In genomic region chr1:203686091-203686632, GRCh38 we compare ENCODE assay signal across 11 cellular contexts. TPM values are rescaled to one million over a fixed set of nuclear protein-coding genes. Genes with fewer than 3 reads are reported as not detected.
A peak's percentile ranks its signal among the peaks of the same experiment; 100 is the strongest.
DNase-seq lines count a peak whose midpoint lies in the region; ATAC-seq and TF ChIP-seq lines count a peak whose summit lies in the region.
"Had no signal": no experiment of that assay in that cellular context is flagged by ENCODE, and none has a peak within 500 bp of the region (broad histone marks: within the 10 kb centered on the region; RNA-seq: fewer than 3 reads in every experiment).

No MANE protein-coding gene starts in this region.

- peak; percentile 85 for ATAC-seq in SK-N-SH treated with all-trans-retinoic acid at 6 μM for 48 hours
- peak; percentile 65 to 72 for ATAC-seq in right cardiac atrium
- ATAC-seq: foreskin keratinocyte; stimulated activated naive B cell treated with anti-CD40 and anti-IgM and Interleukin-4, amounts not matched to agents 10 μg/mL and 1 μg/mL and 100 μg/mL, for 72 hours had no signal

- peaks cover 17 to 22% of the 10 kb centered on the region in 2 donors for H3K36me3 ChIP-seq in stomach smooth muscle (ENCODE audit: control insufficient read depth in 2 of 2, insufficient read depth in 2 of 2, low read length in 2 of 2)
- H3K36me3 ChIP-seq in Peyer's patch: peaks cover 0 to 9% (median 0%) of the 10 kb centered on the region in 3 donors

- H3K27me3 ChIP-seq in right cardiac atrium (ENCODE audit: control insufficient read depth, insufficient read depth): no peaks in the 10 kb centered on the region
- H3K27me3 ChIP-seq in stomach smooth muscle (ENCODE audit: control insufficient read depth in 1 of 2, insufficient read depth in 2 of 2, low read length in 2 of 2): no peaks in the 10 kb centered on the region
- H3K27me3 ChIP-seq in Peyer's patch: no peaks in the 10 kb centered on the region
- H3K27me3 ChIP-seq: foreskin keratinocyte had no signal

- TF ChIP-seq CTCF in Peyer's patch (IDR thresholded peaks at IDR 0.05): no peak

- intact Hi-C loops in right cardiac atrium (cut with DNase I): no loop called here

- peak overlapping the region; percentile 7 to 48 for H3K9ac ChIP-seq in stomach smooth muscle (ENCODE audit: low read length in 2 of 2)

- H3K4me1 ChIP-seq in right cardiac atrium (ENCODE audit: control insufficient read depth, insufficient read depth, low read length) (peaks cover 10% of the 10 kb centered on the region), stomach smooth muscle (ENCODE audit: control insufficient read depth, insufficient read depth, low read length) (peaks cover 65% of the 10 kb centered on the region), Peyer's patch (peaks cover 0 to 12% (median 2%) of the 10 kb centered on the region in 4 donors)
- H3K4me1 ChIP-seq: foreskin keratinocyte had no signal

- peak overlapping the region; percentile 83 for H3K27ac ChIP-seq in right cardiac atrium (ENCODE audit: low read length)
- peak overlapping the region; percentile 82 for H3K27ac ChIP-seq in stomach smooth muscle (ENCODE audit: low read length)
- peak overlapping the region in 2 of 4 donors; percentile 33 to 62 for H3K27ac ChIP-seq in Peyer's patch
- H3K27ac ChIP-seq: foreskin keratinocyte had no signal

- peak; percentile 100 for DNase-seq in NCI-H1092 treated with DMSO at 0.1 percent for 48 hours (lab: John Stamatoyannopoulos, UW)
- no peak for DNase-seq in right cardiac atrium
- DNase-seq in SIG-M5 treated with dmso at 0.1 percent for 504 hours (lab: John Stamatoyannopoulos, UW; ENCODE audit: unreplicated experiment): no peak
- DNase-seq in NAMALWA (ENCODE audit: low spot score): no peak
- DNase-seq in Peyer's patch: no peak
- DNase-seq: activated gamma-delta T cell; foreskin keratinocyte; GOT3; stimulated activated naive B cell treated with anti-CD40 and anti-IgM and Interleukin-4, amounts not matched to agents 10 μg/mL and 1 μg/mL and 100 μg/mL, for 72 hours had no signal

- no peak for TF ChIP-seq POLR2A in Peyer's patch (IDR thresholded peaks at IDR 0.05)

- H3K9me3 ChIP-seq in right cardiac atrium (ENCODE audit: control insufficient read depth, low read length) (no peaks in the 10 kb centered on the region), stomach smooth muscle (ENCODE audit: control insufficient read depth in 2 of 2, low read length in 2 of 2) (no peaks in the 10 kb centered on the region), Peyer's patch (no peaks in the 10 kb centered on the region)

- H3K4me3 ChIP-seq in right cardiac atrium (ENCODE audit: low read length): no peak overlapping the region
- H3K4me3 ChIP-seq in stomach smooth muscle (ENCODE audit: low read length in 2 of 2): peak overlapping the region in 1 of 2 donors; percentile 26
- no peak overlapping the region for H3K4me3 ChIP-seq in Peyer's patch

- WGBS in right cardiac atrium: 15% methylated on average over 3 of the region's 3 CpGs

TF ChIP-seq in SK-N-SH treated with all-trans-retinoic acid at 6 μM for 48 hours, 23 proteins besides CTCF, POLR2A, EP300 and RAD21:
- TF ChIP-seq ESRRG (CRISPR knock-in tag; IDR thresholded peaks at IDR 0.05) (no peak), RARB (CRISPR knock-in tag; IDR thresholded peaks at IDR 0.05) (peak; percentile 60; the same call in 1 of the 2 replicates), TOX (CRISPR knock-in tag; IDR thresholded peaks at IDR 0.05; ENCODE audit: borderline replicate concordance) (peak; percentile 81; the same call in 1 of the 2 replicates), PPARA (CRISPR knock-in tag; IDR thresholded peaks at IDR 0.05; ENCODE audit: borderline replicate concordance) (no peak), ZC3H10 (CRISPR knock-in tag; IDR thresholded peaks at IDR 0.05) (peak; percentile 59; the same call in 1 of the 2 replicates)

RNA-seq across cellular contexts. Expression of gene ATP2B4, which starts 59.5 kb away (rescaled TPM):
- total RNA-seq in right cardiac atrium (100 to 1,000 TPM in 3 of 4 donors, 10 to 100 TPM in 1; 97.0 to 132 (median 112) TPM), Peyer's patch (10 to 100 TPM; 36.3 to 78.4 (median 59.7) TPM)
- polyA plus RNA-seq in right cardiac atrium: 65.7 TPM
